Comparison of ENCODE assay signal across 2 cellular contexts in the genomic region with DNA sequence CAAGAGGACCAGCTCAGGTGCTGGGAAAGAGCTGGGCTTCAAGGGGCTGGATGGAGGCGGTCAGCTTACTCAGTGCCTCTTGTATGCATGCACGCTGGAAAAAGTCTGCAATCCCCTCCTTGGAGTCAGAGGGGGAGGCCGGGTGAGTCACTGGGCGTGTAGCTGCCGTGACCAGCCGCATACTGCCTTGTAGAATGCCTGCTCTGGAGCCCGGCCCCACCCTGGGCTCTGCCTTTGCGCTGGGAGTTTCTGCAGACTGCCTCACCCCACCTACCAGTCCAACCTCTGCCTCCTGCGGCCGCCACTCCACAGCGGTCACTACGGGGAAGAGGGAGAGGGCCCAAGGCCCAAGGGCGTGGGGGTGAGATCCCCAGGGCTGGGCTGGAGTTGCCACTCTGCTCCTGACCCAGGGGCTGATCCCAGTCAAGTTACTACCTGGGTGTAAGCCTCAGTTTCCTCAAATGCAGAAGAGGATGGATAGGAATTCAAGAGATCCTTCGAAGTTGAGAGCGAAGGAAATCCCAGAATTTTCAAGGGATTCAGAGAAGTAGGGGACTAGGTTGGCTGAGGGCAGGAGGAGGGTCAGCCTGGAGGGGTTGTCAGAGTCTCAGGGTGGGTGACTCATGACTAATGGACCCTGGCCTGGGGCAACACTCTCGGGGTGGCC.
TF ChIP-seq lines count a peak whose summit lies in the region.

No MANE protein-coding gene starts in this region.

TF ChIP-seq in IMR-90, 13 proteins besides CTCF, POLR2A, EP300 and RAD21 (continued from another document):
- TF ChIP-seq RCOR1 (IDR thresholded peaks at IDR 0.05; ENCODE audit: insufficient replicate concordance, low read length) (peak; percentile 66), MAZ (IDR thresholded peaks at IDR 0.05; ENCODE audit: borderline replicate concordance, low read depth, low read length) (peak; percentile 95), MXI1 (IDR thresholded peaks at IDR 0.05; ENCODE audit: borderline replicate concordance, low read depth, low read length) (peak; percentile 80; the same call in 1 of the 2 replicates), RFX5 (IDR thresholded peaks at IDR 0.05; ENCODE audit: low read depth, low read length) (no peak), SMC3 (IDR thresholded peaks at IDR 0.05; ENCODE audit: low read depth, low read length) (no peak), USF2 (IDR thresholded peaks at IDR 0.05; ENCODE audit: low read depth, low read length) (no peak), BHLHE40 (IDR thresholded peaks at IDR 0.05; ENCODE audit: low read depth, low read length) (peak; percentile 78)

TF ChIP-seq in liver, 16 proteins besides CTCF, POLR2A, EP300 and RAD21:
- TF ChIP-seq, protein P1, sequence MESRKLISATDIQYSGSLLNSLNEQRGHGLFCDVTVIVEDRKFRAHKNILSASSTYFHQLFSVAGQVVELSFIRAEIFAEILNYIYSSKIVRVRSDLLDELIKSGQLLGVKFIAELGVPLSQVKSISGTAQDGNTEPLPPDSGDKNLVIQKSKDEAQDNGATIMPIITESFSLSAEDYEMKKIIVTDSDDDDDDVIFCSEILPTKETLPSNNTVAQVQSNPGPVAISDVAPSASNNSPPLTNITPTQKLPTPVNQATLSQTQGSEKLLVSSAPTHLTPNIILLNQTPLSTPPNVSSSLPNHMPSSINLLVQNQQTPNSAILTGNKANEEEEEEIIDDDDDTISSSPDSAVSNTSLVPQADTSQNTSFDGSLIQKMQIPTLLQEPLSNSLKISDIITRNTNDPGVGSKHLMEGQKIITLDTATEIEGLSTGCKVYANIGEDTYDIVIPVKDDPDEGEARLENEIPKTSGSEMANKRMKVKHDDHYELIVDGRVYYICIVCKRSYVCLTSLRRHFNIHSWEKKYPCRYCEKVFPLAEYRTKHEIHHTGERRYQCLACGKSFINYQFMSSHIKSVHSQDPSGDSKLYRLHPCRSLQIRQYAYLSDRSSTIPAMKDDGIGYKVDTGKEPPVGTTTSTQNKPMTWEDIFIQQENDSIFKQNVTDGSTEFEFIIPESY (IDR thresholded peaks at IDR 0.05): no peak
- TF ChIP-seq NR2F2 (IDR thresholded peaks at IDR 0.05) (no peak), EGR1 (IDR thresholded peaks at IDR 0.05; ENCODE audit: low read depth in 2 of 2) (no peak), YY1 (IDR thresholded peaks at IDR 0.05) (no peak), HNF4G (IDR thresholded peaks at IDR 0.05) (no peak), GABPA (IDR thresholded peaks at IDR 0.05 in 1 of 2, conservative IDR thresholded peaks at IDR 0.05 in 1 of 2) (no peak), JUND (IDR thresholded peaks at IDR 0.05) (peak; percentile 22 to 78), FOXA1 (IDR thresholded peaks at IDR 0.05) (no peak), RXRA (IDR thresholded peaks at IDR 0.05) (peak in 1 of 2 donors; percentile 25), HNF4A (conservative IDR thresholded peaks at IDR 0.05) (no peak), SP1 (IDR thresholded peaks at IDR 0.05) (no peak), REST (IDR thresholded peaks at IDR 0.05) (no peak), FOXA2 (IDR thresholded peaks at IDR 0.05) (no peak), TAF1 (conservative IDR thresholded peaks at IDR 0.05) (no peak)
- TF ChIP-seq, protein P2, sequence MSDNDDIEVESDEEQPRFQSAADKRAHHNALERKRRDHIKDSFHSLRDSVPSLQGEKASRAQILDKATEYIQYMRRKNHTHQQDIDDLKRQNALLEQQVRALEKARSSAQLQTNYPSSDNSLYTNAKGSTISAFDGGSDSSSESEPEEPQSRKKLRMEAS (IDR thresholded peaks at IDR 0.05): no peak
- TF ChIP-seq, protein P3, sequence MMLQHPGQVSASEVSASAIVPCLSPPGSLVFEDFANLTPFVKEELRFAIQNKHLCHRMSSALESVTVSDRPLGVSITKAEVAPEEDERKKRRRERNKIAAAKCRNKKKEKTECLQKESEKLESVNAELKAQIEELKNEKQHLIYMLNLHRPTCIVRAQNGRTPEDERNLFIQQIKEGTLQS (IDR thresholded peaks at IDR 0.05): no peak
